ENCODE assay signal across 1 cellular context in genomic region chr9:3848445-3849114, GRCh38.
TF ChIP-seq lines count a peak whose summit lies in the region.

No MANE protein-coding gene starts in this region.

TF ChIP-seq in GM23338, 12 proteins besides CTCF, POLR2A, EP300 and RAD21 (continued from another document):
- TF ChIP-seq, protein P1, sequence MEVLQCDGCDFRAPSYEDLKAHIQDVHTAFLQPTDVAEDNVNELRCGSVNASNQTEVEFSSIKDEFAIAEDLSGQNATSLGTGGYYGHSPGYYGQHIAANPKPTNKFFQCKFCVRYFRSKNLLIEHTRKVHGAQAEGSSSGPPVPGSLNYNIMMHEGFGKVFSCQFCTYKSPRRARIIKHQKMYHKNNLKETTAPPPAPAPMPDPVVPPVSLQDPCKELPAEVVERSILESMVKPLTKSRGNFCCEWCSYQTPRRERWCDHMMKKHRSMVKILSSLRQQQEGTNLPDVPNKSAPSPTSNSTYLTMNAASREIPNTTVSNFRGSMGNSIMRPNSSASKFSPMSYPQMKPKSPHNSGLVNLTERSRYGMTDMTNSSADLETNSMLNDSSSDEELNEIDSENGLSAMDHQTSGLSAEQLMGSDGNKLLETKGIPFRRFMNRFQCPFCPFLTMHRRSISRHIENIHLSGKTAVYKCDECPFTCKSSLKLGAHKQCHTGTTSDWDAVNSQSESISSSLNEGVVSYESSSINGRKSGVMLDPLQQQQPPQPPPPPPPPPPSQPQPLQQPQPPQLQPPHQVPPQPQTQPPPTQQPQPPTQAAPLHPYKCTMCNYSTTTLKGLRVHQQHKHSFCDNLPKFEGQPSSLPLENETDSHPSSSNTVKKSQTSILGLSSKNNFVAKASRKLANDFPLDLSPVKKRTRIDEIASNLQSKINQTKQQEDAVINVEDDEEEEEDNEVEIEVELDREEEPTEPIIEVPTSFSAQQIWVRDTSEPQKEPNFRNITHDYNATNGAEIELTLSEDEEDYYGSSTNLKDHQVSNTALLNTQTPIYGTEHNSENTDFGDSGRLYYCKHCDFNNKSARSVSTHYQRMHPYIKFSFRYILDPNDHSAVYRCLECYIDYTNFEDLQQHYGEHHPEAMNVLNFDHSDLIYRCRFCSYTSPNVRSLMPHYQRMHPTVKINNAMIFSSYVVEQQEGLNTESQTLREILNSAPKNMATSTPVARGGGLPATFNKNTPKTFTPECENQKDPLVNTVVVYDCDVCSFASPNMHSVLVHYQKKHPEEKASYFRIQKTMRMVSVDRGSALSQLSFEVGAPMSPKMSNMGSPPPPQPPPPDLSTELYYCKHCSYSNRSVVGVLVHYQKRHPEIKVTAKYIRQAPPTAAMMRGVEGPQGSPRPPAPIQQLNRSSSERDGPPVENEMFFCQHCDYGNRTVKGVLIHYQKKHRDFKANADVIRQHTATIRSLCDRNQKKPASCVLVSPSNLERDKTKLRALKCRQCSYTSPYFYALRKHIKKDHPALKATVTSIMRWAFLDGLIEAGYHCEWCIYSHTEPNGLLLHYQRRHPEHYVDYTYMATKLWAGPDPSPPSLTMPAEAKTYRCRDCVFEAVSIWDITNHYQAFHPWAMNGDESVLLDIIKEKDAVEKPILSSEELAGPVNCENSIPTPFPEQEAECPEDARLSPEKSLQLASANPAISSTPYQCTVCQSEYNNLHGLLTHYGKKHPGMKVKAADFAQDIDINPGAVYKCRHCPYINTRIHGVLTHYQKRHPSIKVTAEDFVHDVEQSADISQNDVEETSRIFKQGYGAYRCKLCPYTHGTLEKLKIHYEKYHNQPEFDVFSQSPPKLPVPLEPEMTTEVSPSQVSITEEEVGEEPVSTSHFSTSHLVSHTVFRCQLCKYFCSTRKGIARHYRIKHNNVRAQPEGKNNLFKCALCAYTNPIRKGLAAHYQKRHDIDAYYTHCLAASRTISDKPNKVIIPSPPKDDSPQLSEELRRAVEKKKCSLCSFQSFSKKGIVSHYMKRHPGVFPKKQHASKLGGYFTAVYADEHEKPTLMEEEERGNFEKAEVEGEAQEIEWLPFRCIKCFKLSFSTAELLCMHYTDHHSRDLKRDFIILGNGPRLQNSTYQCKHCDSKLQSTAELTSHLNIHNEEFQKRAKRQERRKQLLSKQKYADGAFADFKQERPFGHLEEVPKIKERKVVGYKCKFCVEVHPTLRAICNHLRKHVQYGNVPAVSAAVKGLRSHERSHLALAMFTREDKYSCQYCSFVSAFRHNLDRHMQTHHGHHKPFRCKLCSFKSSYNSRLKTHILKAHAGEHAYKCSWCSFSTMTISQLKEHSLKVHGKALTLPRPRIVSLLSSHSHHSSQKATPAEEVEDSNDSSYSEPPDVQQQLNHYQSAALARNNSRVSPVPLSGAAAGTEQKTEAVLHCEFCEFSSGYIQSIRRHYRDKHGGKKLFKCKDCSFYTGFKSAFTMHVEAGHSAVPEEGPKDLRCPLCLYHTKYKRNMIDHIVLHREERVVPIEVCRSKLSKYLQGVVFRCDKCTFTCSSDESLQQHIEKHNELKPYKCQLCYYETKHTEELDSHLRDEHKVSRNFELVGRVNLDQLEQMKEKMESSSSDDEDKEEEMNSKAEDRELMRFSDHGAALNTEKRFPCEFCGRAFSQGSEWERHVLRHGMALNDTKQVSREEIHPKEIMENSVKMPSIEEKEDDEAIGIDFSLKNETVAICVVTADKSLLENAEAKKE (CRISPR knock-in tag; IDR thresholded peaks at IDR 0.05): no peak
- no peak for TF ChIP-seq STAT1 (IDR thresholded peaks at IDR 0.05; ENCODE audit: unreplicated experiment)
- TF ChIP-seq EZH2 (IDR thresholded peaks at IDR 0.05; ENCODE audit: low read depth, unreplicated experiment): no peak
- TF ChIP-seq EZH2phosphoT487 (IDR thresholded peaks at IDR 0.05; ENCODE audit: unreplicated experiment): no peak
- no peak for TF ChIP-seq ZNF331 (CRISPR knock-in tag; IDR thresholded peaks at IDR 0.05; ENCODE audit: low read depth)
- TF ChIP-seq JUNB (IDR thresholded peaks at IDR 0.05; ENCODE audit: unreplicated experiment): no peak
- TF ChIP-seq CREB1 (CRISPR knock-in tag; IDR thresholded peaks at IDR 0.05; ENCODE audit: low read depth): no peak
- no peak for TF ChIP-seq NANOG (IDR thresholded peaks at IDR 0.05; ENCODE audit: borderline replicate concordance)
- no peak for TF ChIP-seq REST (IDR thresholded peaks at IDR 0.05; ENCODE audit: unreplicated experiment)
- TF ChIP-seq POLR2AphosphoS5 (IDR thresholded peaks at IDR 0.05; ENCODE audit: low read depth): no peak
